ENCODE assay signal across 21 cellular contexts in genomic region chrX:108309144-108309543, GRCh38.
DNase-seq lines count a peak whose midpoint lies in the region; ATAC-seq and TF ChIP-seq lines count a peak whose summit lies in the region.
"Had no signal": no experiment of that assay in that cellular context is flagged by ENCODE, and none has a peak within 500 bp of the region (broad histone marks: within the 10 kb centered on the region; RNA-seq: fewer than 3 reads in every experiment).

No MANE protein-coding gene starts in this region.

- ATAC-seq in CD8-positive, alpha-beta T cell = no peak
- ATAC-seq: activated naive CD4-positive, alpha-beta T cell treated with anti-CD3 and anti-CD28 coated beads, Interleukin-2, amount 50 U/mL, for 72 hours; activated T-cell treated with anti-CD3 and anti-CD28 coated beads, Interleukin-2, amount 50 U/mL, for 72 hours had no signal

- no peaks in the 10 kb centered on the region for H3K4me1 ChIP-seq in CD8-positive, alpha-beta T cell (ENCODE audit: insufficient read depth, low read length)
- H3K4me1 ChIP-seq: left ventricle myocardium inferior, sigmoid colon had no signal

- POLR2A ChIA-PET in AG04450 (lab: Yijun Ruan, JAX) = no interaction called here
- POLR2A ChIA-PET in CD8-positive, alpha-beta T cell (lab: Charles Lee) = no interaction called here

- H3K27ac ChIP-seq in AG04450 (ENCODE audit: low read depth, low read length) = no peak overlapping the region
- no peak overlapping the region for H3K27ac ChIP-seq in CD8-positive, alpha-beta T cell (ENCODE audit: low read depth, low read length)
- H3K27ac ChIP-seq: left ventricle myocardium inferior had no signal

- no peaks in the 10 kb centered on the region for H3K9me3 ChIP-seq in AG04450 (ENCODE audit: control insufficient read depth, insufficient read depth, low read length)
- no peaks in the 10 kb centered on the region for H3K9me3 ChIP-seq in CD8-positive, alpha-beta T cell (ENCODE audit: low read length)
- H3K9me3 ChIP-seq: left ventricle myocardium inferior, sigmoid colon had no signal

- TF ChIP-seq CTCF in AG04450 (IDR thresholded peaks at IDR 0.05; ENCODE audit: low read depth, low read length) = no peak
- no peak for TF ChIP-seq CTCF in CD8-positive, alpha-beta T cell (IDR thresholded peaks at IDR 0.05)

- no peak overlapping the region for H3K4me3 Mint-ChIP-seq in immature natural killer cell
- no peak overlapping the region for H3K4me3 Mint-ChIP-seq in CD8-positive, alpha-beta T cell
- H3K4me3 Mint-ChIP-seq: activated B cell treated with CpG ODN at 0.5 μM for 24 hours; activated T-cell treated with anti-CD3 and anti-CD28 coated beads, Interleukin-2, amount 50 U/mL, for 72 hours had no signal

- intact Hi-C loops in CD8-positive, alpha-beta T cell (cut with DNase I, micrococcal nuclease) = no loop called here

- H3K27me3 Mint-ChIP-seq in immature natural killer cell (ENCODE audit: low read depth in 3 of 3) = peaks cover 2 to 4% (median 2%) of the 10 kb centered on the region in 3 donors
- peaks cover 5% of the 10 kb centered on the region for H3K27me3 Mint-ChIP-seq in CD8-positive, alpha-beta T cell (ENCODE audit: low read depth)
- H3K27me3 Mint-ChIP-seq: activated B cell treated with CpG ODN at 0.5 μM for 24 hours had no signal

- CTCF ChIA-PET in AG04450 (lab: Charles Lee) = interaction anchor here (1.1 kb wide), 1 partner anchor 109 kb away, joined by 3 read pairs; no protein-coding TSS in a partner anchor
- CTCF ChIA-PET in CD8-positive, alpha-beta T cell (lab: Charles Lee) = no interaction called here

- DNase-seq in AG04450 (ENCODE audit: low read depth, low spot score) = peak; percentile 45
- peak; percentile 8 for DNase-seq in HT1080 (ENCODE audit: low read depth)
- peak; percentile 54 for DNase-seq in astrocyte of the hippocampus (ENCODE audit: low read depth, low spot score)
- peak; percentile 45 for DNase-seq in glomerular endothelial cell (ENCODE audit: extremely low read depth, low read depth, low spot score)
- DNase-seq in NCI-H2227 treated with DMSO at 0.1 percent for 48 hours (lab: John Stamatoyannopoulos, UW) = no peak
- DNase-seq in immature natural killer cell = no peak
- no peak for DNase-seq in CD1c-positive myeloid dendritic cell (ENCODE audit: extremely low spot score)
- DNase-seq in CD8-positive, alpha-beta T cell = no peak
- DNase-seq: activated B cell treated with CpG ODN at 0.5 μM for 24 hours; activated T-cell treated with anti-CD3 and anti-CD28 coated beads, Interleukin-2, amount 50 U/mL, for 72 hours; COR-L47; GF-D8; KG1; left ventricle myocardium inferior; NCI-H1092 treated with DMSO at 0.1 percent for 48 hours; occipital lobe; SHP77; sigmoid colon; stimulated activated CD4-positive, alpha-beta T cell treated with anti-CD3 and anti-CD28 coated beads, Interleukin-2, amount 100 ng/mL, for 24 hours; T-helper 2 cell had no signal

- H3K4me1 Mint-ChIP-seq in immature natural killer cell = no peaks in the 10 kb centered on the region
- H3K4me1 Mint-ChIP-seq in CD8-positive, alpha-beta T cell (ENCODE audit: low read depth) = no peaks in the 10 kb centered on the region
- H3K4me1 Mint-ChIP-seq: activated B cell treated with CpG ODN at 0.5 μM for 24 hours had no signal

- no peak overlapping the region for H3K4me3 ChIP-seq in AG04450 (ENCODE audit: low read depth, low read length)
- H3K4me3 ChIP-seq in CD8-positive, alpha-beta T cell (ENCODE audit: low read depth, low read length) = no peak overlapping the region
- H3K4me3 ChIP-seq: left ventricle myocardium inferior, sigmoid colon had no signal

- no peaks in the 10 kb centered on the region for H3K9me3 Mint-ChIP-seq in immature natural killer cell
- H3K9me3 Mint-ChIP-seq in CD8-positive, alpha-beta T cell = no peaks in the 10 kb centered on the region
- H3K9me3 Mint-ChIP-seq: activated B cell treated with CpG ODN at 0.5 μM for 24 hours; activated naive CD4-positive, alpha-beta T cell treated with anti-CD3 and anti-CD28 coated beads, Interleukin-2, amount 50 U/mL, for 72 hours; activated T-cell treated with anti-CD3 and anti-CD28 coated beads, Interleukin-2, amount 50 U/mL, for 72 hours had no signal

- no peaks in the 10 kb centered on the region for H3K36me3 ChIP-seq in CD8-positive, alpha-beta T cell (ENCODE audit: insufficient read depth, low read length)
- H3K36me3 ChIP-seq: left ventricle myocardium inferior, sigmoid colon had no signal

- no peak overlapping the region for H3K27ac Mint-ChIP-seq in immature natural killer cell
- no peak overlapping the region for H3K27ac Mint-ChIP-seq in CD8-positive, alpha-beta T cell
- H3K27ac Mint-ChIP-seq: activated B cell treated with CpG ODN at 0.5 μM for 24 hours; activated naive CD4-positive, alpha-beta T cell treated with anti-CD3 and anti-CD28 coated beads, Interleukin-2, amount 50 U/mL, for 72 hours; activated T-cell treated with anti-CD3 and anti-CD28 coated beads, Interleukin-2, amount 50 U/mL, for 72 hours had no signal

- H3K36me3 Mint-ChIP-seq in immature natural killer cell = no peaks in the 10 kb centered on the region
- no peaks in the 10 kb centered on the region for H3K36me3 Mint-ChIP-seq in CD8-positive, alpha-beta T cell
- H3K36me3 Mint-ChIP-seq: activated naive CD4-positive, alpha-beta T cell treated with anti-CD3 and anti-CD28 coated beads, Interleukin-2, amount 50 U/mL, for 72 hours had no signal

- H3K27me3 ChIP-seq in AG04450 (ENCODE audit: control insufficient read depth, insufficient read depth, low read length) = no peaks in the 10 kb centered on the region
- no peaks in the 10 kb centered on the region for H3K27me3 ChIP-seq in CD8-positive, alpha-beta T cell (ENCODE audit: insufficient read depth, low read length)
- H3K27me3 ChIP-seq: sigmoid colon had no signal

Comparison
In these comparisons a context has a peak if more than half of its experiments do, and no peak if none do; other contexts are left out.
1. DNase-seq: peak in AG04450 (single experiment), HT1080 (single experiment), astrocyte of the hippocampus (single experiment) and glomerular endothelial cell (single experiment); none in NCI-H2227 treated with DMSO at 0.1 percent for 48 hours (single experiment), immature natural killer cell (0 of 3), CD1c-positive myeloid dendritic cell (single experiment) and CD8-positive, alpha-beta T cell (0 of 7).